ENCODE assay signal across 36 cellular contexts in genomic region chr9:24518545-24518944, GRCh38. TPM values are rescaled to one million over a fixed set of nuclear protein-coding genes. Genes with fewer than 3 reads are reported as not detected.
"Had no signal": no experiment of that assay in that cellular context is flagged by ENCODE, and none has a peak within 500 bp of the region (broad histone marks: within the 10 kb centered on the region; RNA-seq: fewer than 3 reads in every experiment).

No MANE protein-coding gene starts in this region.

- H3K27ac ChIP-seq: ascending aorta, brain microvascular endothelial cell, breast epithelium, VCaP had no signal

- H3K9me3 Mint-ChIP-seq: activated B cell treated with CpG ODN at 0.5 μM for 24 hours had no signal

- H3K36me3 ChIP-seq: ascending aorta, brain microvascular endothelial cell, breast epithelium had no signal

- H3K9me3 ChIP-seq: ascending aorta, breast epithelium had no signal

- H3K4me1 Mint-ChIP-seq: activated B cell treated with CpG ODN at 0.5 μM for 24 hours; activated CD4-positive, alpha-beta memory T cell treated with anti-CD3 and anti-CD28 coated beads, Interleukin-2, amount 10 ng/mL, durations not matched to agents 7 days and 5 days; activated CD4-positive, alpha-beta T cell treated with anti-CD3 and anti-CD28 coated beads, Interleukin-2, amount 10 ng/mL, durations not matched to agents 24 days and 14 days; activated CD8-positive, alpha-beta memory T cell treated with anti-CD3 and anti-CD28 coated beads, Interleukin-2, amount 10 ng/mL, durations not matched to agents 7 days and 5 days; activated naive CD4-positive, alpha-beta T cell treated with anti-CD3 and anti-CD28 coated beads, Interleukin-2, amount 10 ng/mL, durations not matched to agents 7 days and 5 days; activated naive CD4-positive, alpha-beta T cell treated with anti-CD3 and anti-CD28 coated beads, Interleukin-2, amount 50 U/mL, for 24 hours; activated naive CD8-positive, alpha-beta T cell treated with anti-CD3 and anti-CD28 coated beads, Interleukin-2, amount 10 ng/mL, durations not matched to agents 7 days and 5 days; activated naive CD8-positive, alpha-beta T cell treated with anti-CD3 and anti-CD28 coated beads, Interleukin-2, amount 50 U/mL, for 24 hours had no signal

- H3K27ac Mint-ChIP-seq: activated B cell treated with CpG ODN at 0.5 μM for 24 hours; activated CD4-positive, alpha-beta memory T cell treated with anti-CD3 and anti-CD28 coated beads, Interleukin-2, amount 10 ng/mL, durations not matched to agents 7 days and 5 days; activated CD4-positive, alpha-beta T cell treated with anti-CD3 and anti-CD28 coated beads, Interleukin-2, amount 10 ng/mL, durations not matched to agents 24 days and 14 days; activated CD8-positive, alpha-beta memory T cell treated with anti-CD3 and anti-CD28 coated beads, Interleukin-2, amount 10 ng/mL, durations not matched to agents 7 days and 5 days; activated CD8-positive, alpha-beta T cell treated with anti-CD3 and anti-CD28 coated beads, Interleukin-2, amount 10 ng/mL, durations not matched to agents 7 days and 5 days; activated naive CD4-positive, alpha-beta T cell treated with anti-CD3 and anti-CD28 coated beads, Interleukin-2, amount 10 ng/mL, durations not matched to agents 7 days and 5 days; activated naive CD4-positive, alpha-beta T cell treated with anti-CD3 and anti-CD28 coated beads, Interleukin-2, amount 50 U/mL, for 24 hours; activated naive CD8-positive, alpha-beta T cell; activated naive CD8-positive, alpha-beta T cell treated with anti-CD3 and anti-CD28 coated beads, Interleukin-2, amount 10 ng/mL, durations not matched to agents 7 days and 5 days; activated naive CD8-positive, alpha-beta T cell treated with anti-CD3 and anti-CD28 coated beads, Interleukin-2, amount 50 U/mL, for 24 hours; activated T-cell treated with anti-CD3 and anti-CD28 coated beads, Interleukin-2, amount 50 U/mL, for 24 hours; activated T-helper 2 cell treated with anti-CD3 and anti-CD28 coated beads, Interferon-gamma antibody, Interleukin-2, Interleukin-4, amounts not matched to agents 10 μg/mL and 5 μg/mL and 100 μg/mL, durations not matched to agents 14 hours and 24 hours and 36 hours; T-helper 2 cell treated with Interferon-gamma antibody and Interleukin-4, amounts not matched to agents 5 μg/mL and 100 μg/mL, for 36 hours had no signal

- H3K4me3 ChIP-seq: ascending aorta, breast epithelium had no signal

- H3K27me3 Mint-ChIP-seq: activated B cell treated with CpG ODN at 0.5 μM for 24 hours; activated CD4-positive, alpha-beta memory T cell treated with anti-CD3 and anti-CD28 coated beads, Interleukin-2, amount 10 ng/mL, durations not matched to agents 7 days and 5 days; activated CD4-positive, alpha-beta T cell treated with anti-CD3 and anti-CD28 coated beads, Interleukin-2, amount 10 ng/mL, durations not matched to agents 24 days and 14 days; activated CD8-positive, alpha-beta memory T cell treated with anti-CD3 and anti-CD28 coated beads, Interleukin-2, amount 10 ng/mL, durations not matched to agents 7 days and 5 days; activated naive CD4-positive, alpha-beta T cell treated with anti-CD3 and anti-CD28 coated beads, Interleukin-2, amount 10 ng/mL, durations not matched to agents 7 days and 5 days; activated naive CD4-positive, alpha-beta T cell treated with anti-CD3 and anti-CD28 coated beads, Interleukin-2, amount 50 U/mL, for 24 hours; activated naive CD8-positive, alpha-beta T cell; activated naive CD8-positive, alpha-beta T cell treated with anti-CD3 and anti-CD28 coated beads, Interleukin-2, amount 10 ng/mL, durations not matched to agents 7 days and 5 days; activated naive CD8-positive, alpha-beta T cell treated with anti-CD3 and anti-CD28 coated beads, Interleukin-2, amount 50 U/mL, for 24 hours; activated T-cell treated with anti-CD3 and anti-CD28 coated beads, Interleukin-2, amount 50 U/mL, for 24 hours had no signal

- H3K4me1 ChIP-seq: ascending aorta, breast epithelium had no signal

- H3K4me3 Mint-ChIP-seq: activated B cell treated with CpG ODN at 0.5 μM for 24 hours; activated CD4-positive, alpha-beta memory T cell treated with anti-CD3 and anti-CD28 coated beads, Interleukin-2, amount 10 ng/mL, durations not matched to agents 7 days and 5 days; activated CD4-positive, alpha-beta T cell treated with anti-CD3 and anti-CD28 coated beads, Interleukin-2, amount 10 ng/mL, durations not matched to agents 24 days and 14 days; activated CD8-positive, alpha-beta memory T cell treated with anti-CD3 and anti-CD28 coated beads, Interleukin-2, amount 10 ng/mL, durations not matched to agents 7 days and 5 days; activated CD8-positive, alpha-beta T cell treated with anti-CD3 and anti-CD28 coated beads, Interleukin-2, amount 10 ng/mL, durations not matched to agents 7 days and 5 days; activated naive CD4-positive, alpha-beta T cell treated with anti-CD3 and anti-CD28 coated beads, Interleukin-2, amount 10 ng/mL, durations not matched to agents 7 days and 5 days; activated naive CD4-positive, alpha-beta T cell treated with anti-CD3 and anti-CD28 coated beads, Interleukin-2, amount 50 U/mL, for 24 hours; activated naive CD8-positive, alpha-beta T cell; activated naive CD8-positive, alpha-beta T cell treated with anti-CD3 and anti-CD28 coated beads, Interleukin-2, amount 10 ng/mL, durations not matched to agents 7 days and 5 days; activated naive CD8-positive, alpha-beta T cell treated with anti-CD3 and anti-CD28 coated beads, Interleukin-2, amount 50 U/mL, for 24 hours; activated T-cell treated with anti-CD3 and anti-CD28 coated beads, Interleukin-2, amount 50 U/mL, for 24 hours; T-helper 2 cell treated with Interferon-gamma antibody and Interleukin-4, amounts not matched to agents 5 μg/mL and 100 μg/mL, for 36 hours had no signal

- DNase-seq: activated B cell treated with CpG ODN at 0.5 μM for 24 hours; activated CD4-positive, alpha-beta memory T cell treated with anti-CD3 and anti-CD28 coated beads, Interleukin-2, amount 10 ng/mL, durations not matched to agents 7 days and 5 days; activated CD4-positive, alpha-beta T cell treated with anti-CD3 and anti-CD28 coated beads for 4 hours; activated CD4-positive, alpha-beta T cell treated with anti-CD3 and anti-CD28 coated beads, Interleukin-2, amount 10 ng/mL, durations not matched to agents 24 days and 14 days; activated CD4-positive, alpha-beta T cell treated with anti-CD3 and anti-CD28 coated beads, Interleukin-2, amount 50 U/mL, for 48 hours; activated CD4-positive, CD25-positive, alpha-beta regulatory T cell treated with anti-CD3 and anti-CD28 coated beads, Interleukin-2, amount 50 U/mL, for 72 hours; activated CD8-positive, alpha-beta memory T cell treated with anti-CD3 and anti-CD28 coated beads for 24 hours; activated CD8-positive, alpha-beta memory T cell treated with anti-CD3 and anti-CD28 coated beads, Interleukin-2, amount 10 ng/mL, durations not matched to agents 7 days and 5 days; activated CD8-positive, alpha-beta memory T cell treated with anti-CD3 and anti-CD28 coated beads, Interleukin-2, amount 50 U/mL, for 48 hours; activated CD8-positive, alpha-beta T cell treated with anti-CD3 and anti-CD28 coated beads, Interleukin-2, amount 10 ng/mL, durations not matched to agents 7 days and 5 days; activated effector memory CD4-positive, alpha-beta T cell treated with Interleukin-2 at 50 U/mL for 16 hours; activated gamma-delta T cell; activated naive CD4-positive, alpha-beta T cell treated with anti-CD3 and anti-CD28 coated beads, Interleukin-2, amount 10 ng/mL, durations not matched to agents 7 days and 5 days; activated naive CD4-positive, alpha-beta T cell treated with Interleukin-2 at 50 U/mL for 16 hours; activated naive CD8-positive, alpha-beta T cell treated with anti-CD3 and anti-CD28 coated beads, Interleukin-2, amount 10 ng/mL, durations not matched to agents 7 days and 5 days; activated naive CD8-positive, alpha-beta T cell treated with anti-CD3 and anti-CD28 coated beads, Interleukin-2, amount 50 U/mL, for 24 hours; activated T-cell treated with anti-CD3 and anti-CD28 coated beads, Interleukin-2, amount 50 U/mL, for 24 hours; activated T-cell treated with anti-CD3 and anti-CD28 coated beads, Interleukin-2, amount 50 U/mL, for 48 hours; amygdala; anterior cingulate cortex; brain microvascular endothelial cell; central memory CD4-positive, alpha-beta T cell; T-helper 2 cell; T-helper 9 cell had no signal

- ATAC-seq: activated CD8-positive, alpha-beta memory T cell treated with anti-CD3 and anti-CD28 coated beads, Interleukin-2, amount 10 ng/mL, durations not matched to agents 7 days and 5 days; activated CD8-positive, alpha-beta T cell treated with anti-CD3 and anti-CD28 coated beads, Interleukin-2, amount 10 ng/mL, durations not matched to agents 7 days and 5 days; activated naive CD8-positive, alpha-beta T cell treated with anti-CD3 and anti-CD28 coated beads, Interleukin-2, amount 50 U/mL, for 24 hours had no signal

- FAIRE-seq: colon, TTC549 had no signal

- H3K27me3 ChIP-seq: ascending aorta, brain microvascular endothelial cell, breast epithelium had no signal

- H3K36me3 Mint-ChIP-seq: activated CD8-positive, alpha-beta memory T cell treated with anti-CD3 and anti-CD28 coated beads, Interleukin-2, amount 10 ng/mL, durations not matched to agents 7 days and 5 days; activated naive CD4-positive, alpha-beta T cell treated with anti-CD3 and anti-CD28 coated beads, Interleukin-2, amount 10 ng/mL, durations not matched to agents 7 days and 5 days; activated naive CD4-positive, alpha-beta T cell treated with anti-CD3 and anti-CD28 coated beads, Interleukin-2, amount 50 U/mL, for 24 hours; activated naive CD8-positive, alpha-beta T cell; activated naive CD8-positive, alpha-beta T cell treated with anti-CD3 and anti-CD28 coated beads, Interleukin-2, amount 10 ng/mL, durations not matched to agents 7 days and 5 days had no signal

RNA-seq across cellular contexts. Expression of gene IZUMO3, which starts 27.2 kb away (rescaled TPM):
- total RNA-seq: activated B cell treated with CpG ODN at 0.5 μM for 24 hours; activated CD4-positive, alpha-beta memory T cell treated with anti-CD3 and anti-CD28 coated beads, Interleukin-2, amount 10 ng/mL, durations not matched to agents 7 days and 5 days; activated CD4-positive, alpha-beta T cell treated with anti-CD3 and anti-CD28 coated beads, Interleukin-2, amount 10 ng/mL, durations not matched to agents 24 days and 14 days; activated CD8-positive, alpha-beta memory T cell treated with anti-CD3 and anti-CD28 coated beads, Interleukin-2, amount 10 ng/mL, durations not matched to agents 7 days and 5 days; activated CD8-positive, alpha-beta T cell treated with anti-CD3 and anti-CD28 coated beads, Interleukin-2, amount 10 ng/mL, durations not matched to agents 7 days and 5 days; activated naive CD8-positive, alpha-beta T cell treated with anti-CD3 and anti-CD28 coated beads, Interleukin-2, amount 10 ng/mL, durations not matched to agents 7 days and 5 days; activated T-helper 2 cell treated with anti-CD3 and anti-CD28 coated beads, Interferon-gamma antibody, Interleukin-2, Interleukin-4, amounts not matched to agents 10 μg/mL and 5 μg/mL and 100 μg/mL, durations not matched to agents 14 hours and 24 hours and 36 hours; ascending aorta; breast epithelium; cardiac septum; cerebellum had no signal
- polyA plus RNA-seq: adipose tissue had no signal
